ENCODE assay signal across 9 cellular contexts in the genomic region with DNA sequence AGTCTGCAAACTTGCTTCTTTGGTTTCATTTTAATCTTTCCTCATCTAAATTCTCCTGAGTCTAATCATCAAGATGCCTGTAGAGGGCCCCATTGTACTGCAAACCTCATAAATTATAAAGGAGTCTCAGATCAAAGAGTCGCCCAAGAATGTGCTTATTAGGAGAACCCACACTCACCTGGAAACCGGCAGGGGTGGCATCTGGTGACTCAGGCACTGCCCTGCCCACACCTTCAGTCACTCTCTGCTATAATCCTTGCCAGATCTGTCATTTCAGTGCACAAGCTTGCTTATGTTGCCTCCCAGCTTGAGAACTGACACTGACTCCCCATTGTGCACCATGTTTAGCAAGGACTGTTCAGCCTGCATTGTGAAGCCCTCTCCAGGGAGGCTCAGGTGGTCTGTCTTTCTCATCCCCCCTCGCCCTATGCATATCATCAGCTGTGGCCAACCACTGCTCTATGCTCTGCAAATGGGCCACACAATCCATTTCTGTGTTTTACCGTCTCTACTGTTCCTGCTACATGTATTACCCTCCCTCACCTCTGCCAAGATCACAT. TPM values are rescaled to one million over a fixed set of nuclear protein-coding genes. Genes with fewer than 3 reads are reported as not detected.
DNase-seq lines count a peak whose midpoint lies in the region; ATAC-seq and TF ChIP-seq lines count a peak whose summit lies in the region.
"Had no signal": no experiment of that assay in that cellular context is flagged by ENCODE, and none has a peak within 500 bp of the region (broad histone marks: within the 10 kb centered on the region; RNA-seq: fewer than 3 reads in every experiment).

No MANE protein-coding gene starts in this region.

- no peaks in the 10 kb centered on the region for H3K4me1 ChIP-seq in tibial artery

- H3K4me3 ChIP-seq in tibial artery: no peak overlapping the region

- H3K27ac ChIP-seq in CD4-positive, alpha-beta T cell (ENCODE audit: low read depth, low read length): no peak overlapping the region
- no peak overlapping the region for H3K27ac ChIP-seq in tibial artery

- H3K4me3 Mint-ChIP-seq in CD4-positive, alpha-beta T cell: no peak overlapping the region
- H3K4me3 Mint-ChIP-seq: T-cell had no signal

- no peaks in the 10 kb centered on the region for H3K36me3 ChIP-seq in tibial artery

- H3K4me1 Mint-ChIP-seq in CD4-positive, alpha-beta T cell (ENCODE audit: low read depth): no peaks in the 10 kb centered on the region

- H3K9me3 Mint-ChIP-seq in CD4-positive, alpha-beta T cell: no peaks in the 10 kb centered on the region
- H3K9me3 Mint-ChIP-seq: T-cell had no signal

- H3K27ac Mint-ChIP-seq in CD4-positive, alpha-beta T cell: no peak overlapping the region
- H3K27ac Mint-ChIP-seq: T-cell had no signal

- no peaks in the 10 kb centered on the region for H3K9me3 ChIP-seq in CD4-positive, alpha-beta T cell (ENCODE audit: control insufficient read depth, low read length)
- no peaks in the 10 kb centered on the region for H3K9me3 ChIP-seq in tibial artery

- POLR2A ChIA-PET in CD4-positive, alpha-beta T cell (lab: Charles Lee): no interaction called here

- no peak for TF ChIP-seq CTCF in CD4-positive, alpha-beta T cell (IDR thresholded peaks at IDR 0.05)
- peak in 1 of 2 experiments; percentile 10 for TF ChIP-seq CTCF in tibial artery (IDR thresholded peaks at IDR 0.05)

- peaks cover 15% of the 10 kb centered on the region for H3K27me3 ChIP-seq in CD4-positive, alpha-beta T cell (ENCODE audit: control insufficient read depth, insufficient read depth, low read length)
- no peaks in the 10 kb centered on the region for H3K27me3 ChIP-seq in tibial artery

- intact Hi-C loops in CD4-positive, alpha-beta T cell (cut with DNase I, micrococcal nuclease): loop anchor here (5.0 kb wide), 1 partner anchor 352 kb away; no protein-coding TSS in a partner anchor
- intact Hi-C loops in tibial artery (cut with DNase I; ENCODE audit: low total_unique reads): no loop called here

- peaks cover 34% of the 10 kb centered on the region for H3K27me3 Mint-ChIP-seq in CD4-positive, alpha-beta T cell

- DNase-seq in CD4-positive, alpha-beta T cell: peak in 2 of 10 experiments; percentile 1 to 17
- peak; percentile 6 for DNase-seq in NCI-H345 (lab: John Stamatoyannopoulos, UW)
- DNase-seq in activated T-cell treated with anti-CD3 and anti-CD28 coated beads for 48 hours (ENCODE audit: low read depth): peak; percentile 2
- peak; percentile 38 for DNase-seq in foreskin melanocyte
- DNase-seq in pulmonary artery endothelial cell (ENCODE audit: low read depth, low spot score): peak; percentile 24
- DNase-seq in tibial artery: no peak

- peak; percentile 79 for ATAC-seq in CD4-positive, alpha-beta T cell (ENCODE audit: poor library complexity)
- ATAC-seq in GM18861 (IDR thresholded peaks at IDR 0.05; ENCODE audit: unreplicated experiment): peak; percentile 72
- ATAC-seq in HG03064 (IDR thresholded peaks at IDR 0.05; ENCODE audit: low read depth, unreplicated experiment): peak; percentile 81

- CTCF ChIA-PET in CD4-positive, alpha-beta T cell (lab: Charles Lee): interaction anchor here (1.2 kb wide), 1 partner anchor 8 kb away, joined by 3 read pairs; no protein-coding TSS in a partner anchor

- H3K36me3 Mint-ChIP-seq in CD4-positive, alpha-beta T cell (ENCODE audit: low read depth): no peaks in the 10 kb centered on the region
- H3K36me3 Mint-ChIP-seq: T-cell had no signal

RNA-seq across cellular contexts. Expression of a gene that starts 12.4 kb away (rescaled TPM):
- 1 to 10 TPM; 3.7 to 5.9 TPM for total RNA-seq in CD4-positive, alpha-beta T cell
- 0.13 TPM in 1 of 2 replicates, not detected in the other for total RNA-seq in pulmonary artery endothelial cell

RNA-seq across cellular contexts. Expression of a gene that starts 44.3 kb away (rescaled TPM):
- total RNA-seq in CD4-positive, alpha-beta T cell: under 1 TPM; 0.58 to 0.59 TPM
- not detected in 2 replicates for total RNA-seq in pulmonary artery endothelial cell

Comparison
In these comparisons a context has a peak if more than half of its experiments do, and no peak if none do; other contexts are left out.
1. DNase-seq: peak in NCI-H345 (single experiment), activated T-cell treated with anti-CD3 and anti-CD28 coated beads for 48 hours (single experiment), foreskin melanocyte (single experiment) and pulmonary artery endothelial cell (single experiment); none in tibial artery (0 of 2).
2. Peak in every context shown above with its lines, with median percentiles within 50 percentile points of each other: ATAC-seq.